Comparison of ENCODE assay signal across 8 cellular contexts in genomic region chr17:72421128-72422092, GRCh38.
A peak's percentile ranks its signal among the peaks of the same experiment; 100 is the strongest.
DNase-seq lines count a peak whose midpoint lies in the region; ATAC-seq and TF ChIP-seq lines count a peak whose summit lies in the region.

No MANE protein-coding gene starts in this region.

- peaks cover 4 to 11% (median 6%) of the 10 kb centered on the region in 6 donors for H3K9me3 Mint-ChIP-seq in immature natural killer cell

- peaks cover 0 to 4% (median 3%) of the 10 kb centered on the region in 3 donors for H3K27me3 Mint-ChIP-seq in immature natural killer cell (ENCODE audit: low read depth in 3 of 3)

- no peak overlapping the region for H3K27ac Mint-ChIP-seq in immature natural killer cell

- H3K36me3 Mint-ChIP-seq in immature natural killer cell, result peaks cover 0 to 3% (median 0%) of the 10 kb centered on the region in 3 donors

- peak; percentile 54 for ATAC-seq in GM21515 (IDR thresholded peaks at IDR 0.05; ENCODE audit: unreplicated experiment)

- DNase-seq in DMS 273 (lab: John Stamatoyannopoulos, UW; ENCODE audit: unreplicated experiment) (peak; percentile 28), DMS 273 treated with DMSO at 0.1 percent for 48 hours (lab: John Stamatoyannopoulos, UW) (no peak), HS-5 (ENCODE audit: low read depth) (peak; percentile 91), T1000 (lab: John Stamatoyannopoulos, UW) (peak; percentile 78), fibroblast of villous mesenchyme (ENCODE audit: low read depth) (peak; percentile 94), immature natural killer cell (no peak)
- DNase-seq in stimulated activated CD4-positive, alpha-beta T cell treated with anti-CD3 and anti-CD28 coated beads, Interleukin-1b, Interleukin-23, amount 100 ng/mL, for 48 hours, result peak; percentile 59

- no peak for TF ChIP-seq CTCF in fibroblast of villous mesenchyme (IDR thresholded peaks at IDR 0.05; ENCODE audit: insufficient read depth, low read depth, low read length)

- H3K4me1 Mint-ChIP-seq in immature natural killer cell, result no peaks in the 10 kb centered on the region

- no peak overlapping the region for H3K4me3 Mint-ChIP-seq in immature natural killer cell

- no peak overlapping the region for H3K4me3 ChIP-seq in fibroblast of villous mesenchyme (ENCODE audit: low read depth, low read length)

Comparison
In these comparisons a context has a peak if more than half of its experiments do, and no peak if none do; other contexts are left out.
1. DNase-seq: peak in DMS 273 (single experiment), HS-5 (single experiment), T1000 (single experiment), fibroblast of villous mesenchyme (single experiment) and stimulated activated CD4-positive, alpha-beta T cell treated with anti-CD3 and anti-CD28 coated beads, Interleukin-1b, Interleukin-23, amount 100 ng/mL, for 48 hours (single experiment); none in DMS 273 treated with DMSO at 0.1 percent for 48 hours (single experiment) and immature natural killer cell (0 of 3).